In the genomic region with DNA sequence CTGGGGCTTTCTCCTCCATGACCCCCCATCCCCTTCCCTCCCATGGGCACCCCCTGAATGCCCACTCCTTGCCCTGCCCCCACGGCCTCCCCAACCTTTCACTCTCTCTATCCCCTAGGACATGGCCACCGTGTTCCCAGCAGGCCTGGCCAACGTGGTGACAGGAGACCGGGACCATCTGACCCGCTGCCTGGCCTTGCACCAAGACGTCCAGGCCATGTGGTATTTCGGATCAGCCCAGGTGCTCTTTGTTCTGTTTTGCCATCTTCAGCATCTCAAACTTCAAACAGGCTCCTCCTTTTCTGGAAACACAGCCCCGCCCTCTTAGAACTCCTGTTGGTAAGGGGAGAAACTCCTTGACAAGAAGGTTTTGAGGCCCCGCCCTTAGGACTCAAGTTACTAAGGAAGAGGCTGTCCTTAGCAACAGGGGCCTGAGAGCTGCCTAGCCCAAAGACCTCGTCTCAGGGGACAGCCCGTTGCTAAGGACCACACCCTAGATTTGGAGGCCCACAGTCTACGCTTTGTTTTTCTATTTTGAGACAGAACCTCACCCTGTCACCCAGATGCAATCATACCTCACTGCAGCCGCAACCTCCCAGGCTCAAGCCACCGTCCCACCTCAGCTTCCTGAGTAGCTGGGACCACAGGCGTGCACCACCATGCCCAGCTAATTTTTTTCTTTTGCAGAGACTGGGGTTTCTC, we compare ENCODE assay signal across 3 cellular contexts.
TF ChIP-seq lines count a peak whose summit lies in the region.

No MANE protein-coding gene starts in this region.

TF ChIP-seq in SK-N-SH treated with all-trans-retinoic acid at 6 μM for 48 hours, 23 proteins besides CTCF, POLR2A, EP300 and RAD21:
- no peak for TF ChIP-seq ZNF565 (CRISPR knock-in tag; conservative IDR thresholded peaks at IDR 0.05; ENCODE audit: low read depth)
- TF ChIP-seq, protein P1, sequence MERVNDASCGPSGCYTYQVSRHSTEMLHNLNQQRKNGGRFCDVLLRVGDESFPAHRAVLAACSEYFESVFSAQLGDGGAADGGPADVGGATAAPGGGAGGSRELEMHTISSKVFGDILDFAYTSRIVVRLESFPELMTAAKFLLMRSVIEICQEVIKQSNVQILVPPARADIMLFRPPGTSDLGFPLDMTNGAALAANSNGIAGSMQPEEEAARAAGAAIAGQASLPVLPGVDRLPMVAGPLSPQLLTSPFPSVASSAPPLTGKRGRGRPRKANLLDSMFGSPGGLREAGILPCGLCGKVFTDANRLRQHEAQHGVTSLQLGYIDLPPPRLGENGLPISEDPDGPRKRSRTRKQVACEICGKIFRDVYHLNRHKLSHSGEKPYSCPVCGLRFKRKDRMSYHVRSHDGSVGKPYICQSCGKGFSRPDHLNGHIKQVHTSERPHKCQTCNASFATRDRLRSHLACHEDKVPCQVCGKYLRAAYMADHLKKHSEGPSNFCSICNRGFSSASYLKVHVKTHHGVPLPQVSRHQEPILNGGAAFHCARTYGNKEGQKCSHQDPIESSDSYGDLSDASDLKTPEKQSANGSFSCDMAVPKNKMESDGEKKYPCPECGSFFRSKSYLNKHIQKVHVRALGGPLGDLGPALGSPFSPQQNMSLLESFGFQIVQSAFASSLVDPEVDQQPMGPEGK (CRISPR knock-in tag; IDR thresholded peaks at IDR 0.05; ENCODE audit: borderline replicate concordance): no peak

TF ChIP-seq in SK-N-SH, 30 proteins besides CTCF, POLR2A, EP300 and RAD21:
- TF ChIP-seq, protein P2, sequence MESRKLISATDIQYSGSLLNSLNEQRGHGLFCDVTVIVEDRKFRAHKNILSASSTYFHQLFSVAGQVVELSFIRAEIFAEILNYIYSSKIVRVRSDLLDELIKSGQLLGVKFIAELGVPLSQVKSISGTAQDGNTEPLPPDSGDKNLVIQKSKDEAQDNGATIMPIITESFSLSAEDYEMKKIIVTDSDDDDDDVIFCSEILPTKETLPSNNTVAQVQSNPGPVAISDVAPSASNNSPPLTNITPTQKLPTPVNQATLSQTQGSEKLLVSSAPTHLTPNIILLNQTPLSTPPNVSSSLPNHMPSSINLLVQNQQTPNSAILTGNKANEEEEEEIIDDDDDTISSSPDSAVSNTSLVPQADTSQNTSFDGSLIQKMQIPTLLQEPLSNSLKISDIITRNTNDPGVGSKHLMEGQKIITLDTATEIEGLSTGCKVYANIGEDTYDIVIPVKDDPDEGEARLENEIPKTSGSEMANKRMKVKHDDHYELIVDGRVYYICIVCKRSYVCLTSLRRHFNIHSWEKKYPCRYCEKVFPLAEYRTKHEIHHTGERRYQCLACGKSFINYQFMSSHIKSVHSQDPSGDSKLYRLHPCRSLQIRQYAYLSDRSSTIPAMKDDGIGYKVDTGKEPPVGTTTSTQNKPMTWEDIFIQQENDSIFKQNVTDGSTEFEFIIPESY (IDR thresholded peaks at IDR 0.05; ENCODE audit: borderline replicate concordance, low read depth): no peak
- TF ChIP-seq MEF2A (IDR thresholded peaks at IDR 0.05; ENCODE audit: borderline replicate concordance, low read depth) (no peak), YY1 (IDR thresholded peaks at IDR 0.05; ENCODE audit: low read depth) (no peak), ELF1 (IDR thresholded peaks at IDR 0.05) (no peak)
- TF ChIP-seq, protein P3, sequence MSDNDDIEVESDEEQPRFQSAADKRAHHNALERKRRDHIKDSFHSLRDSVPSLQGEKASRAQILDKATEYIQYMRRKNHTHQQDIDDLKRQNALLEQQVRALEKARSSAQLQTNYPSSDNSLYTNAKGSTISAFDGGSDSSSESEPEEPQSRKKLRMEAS (IDR thresholded peaks at IDR 0.05; ENCODE audit: low read depth): no peak
- TF ChIP-seq, protein P4, sequence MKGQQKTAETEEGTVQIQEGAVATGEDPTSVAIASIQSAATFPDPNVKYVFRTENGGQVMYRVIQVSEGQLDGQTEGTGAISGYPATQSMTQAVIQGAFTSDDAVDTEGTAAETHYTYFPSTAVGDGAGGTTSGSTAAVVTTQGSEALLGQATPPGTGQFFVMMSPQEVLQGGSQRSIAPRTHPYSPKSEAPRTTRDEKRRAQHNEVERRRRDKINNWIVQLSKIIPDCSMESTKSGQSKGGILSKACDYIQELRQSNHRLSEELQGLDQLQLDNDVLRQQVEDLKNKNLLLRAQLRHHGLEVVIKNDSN (IDR thresholded peaks at IDR 0.05; ENCODE audit: borderline replicate concordance, low read depth): no peak
TF ChIP-seq in SK-N-SH: peak in this region for 0.

TF ChIP-seq in GM12878, 131 proteins besides CTCF, POLR2A, EP300 and RAD21 (continues in another document):
- TF ChIP-seq TCF12 (IDR thresholded peaks at IDR 0.05; ENCODE audit: low read depth, low read length) (no peak; the same call in 1 of the 2 replicates), RB1 (IDR thresholded peaks at IDR 0.05; ENCODE audit: borderline replicate concordance) (no peak), JUNB (IDR thresholded peaks at IDR 0.05) (peak; percentile 22; the same call in 1 of the 2 replicates), SMARCA5 (IDR thresholded peaks at IDR 0.05) (peak; percentile 65; the same call in 1 of the 2 replicates), MEF2A (IDR thresholded peaks at IDR 0.05; ENCODE audit: insufficient read depth, low read depth, low read length) (peak; percentile 82), NR2F1 (conservative IDR thresholded peaks at IDR 0.05) (0 out of 2 replicates have a peak, but pooled peaks have one; percentile 34), CBFB (IDR thresholded peaks at IDR 0.05; ENCODE audit: low read depth) (peak; percentile 88), PAX5 (IDR thresholded peaks at IDR 0.05; ENCODE audit: borderline replicate concordance, low read depth, low read length) (peak; percentile 45; the same call in 1 of the 2 replicates), SMC3 (IDR thresholded peaks at IDR 0.05; ENCODE audit: borderline replicate concordance, low read length) (no peak), POU2F2 (IDR thresholded peaks at IDR 0.05; ENCODE audit: borderline replicate concordance, low read depth, low read length) (peak; percentile 12; the same call in 1 of the 3 replicates), RUNX3 (IDR thresholded peaks at IDR 0.05; ENCODE audit: low read length) (peak; percentile 93), SPI1 (IDR thresholded peaks at IDR 0.05; ENCODE audit: borderline replicate concordance, insufficient read depth, low read depth, low read length) (peak; percentile 52; the same call in 1 of the 2 replicates), SMAD5 (IDR thresholded peaks at IDR 0.05; ENCODE audit: low read depth) (no peak), POLR2AphosphoS5 (IDR thresholded peaks at IDR 0.05; ENCODE audit: low read length) (no peak), CREM (IDR thresholded peaks at IDR 0.05; ENCODE audit: low read depth) (peak; percentile 75), MEF2B (IDR thresholded peaks at IDR 0.05; ENCODE audit: partially characterized antibody, poor library complexity, severe bottlenecking) (peak; percentile 94), TBL1XR1 (IDR thresholded peaks at IDR 0.05; ENCODE audit: low read depth, low read length) (peak; percentile 20; the same call in 1 of the 2 replicates), POLR2AphosphoS2 (IDR thresholded peaks at IDR 0.05; ENCODE audit: low read depth, low read length) (no peak), EED (IDR thresholded peaks at IDR 0.05; ENCODE audit: low read depth) (peak; percentile 78), RELA (IDR thresholded peaks at IDR 0.05; ENCODE audit: borderline replicate concordance, partially characterized antibody) (no peak), CREB1 (IDR thresholded peaks at IDR 0.05; ENCODE audit: low read depth) (peak; percentile 58; the same call in 1 of the 2 replicates), GATAD2B (conservative IDR thresholded peaks at IDR 0.05; ENCODE audit: low read depth) (0 out of 2 replicates have a peak, but pooled peaks have one; percentile 28), BHLHE40 (IDR thresholded peaks at IDR 0.05; ENCODE audit: borderline replicate concordance in 1 of 2, low read depth in 2 of 2, low read length in 1 of 2) (peak; percentile 32 to 75; a peak in 3 of 4 replicates), ZNF217 (IDR thresholded peaks at IDR 0.05) (peak; percentile 39; the same call in 1 of the 2 replicates), MTA2 (IDR thresholded peaks at IDR 0.05; ENCODE audit: low read depth) (peak; percentile 39; the same call in 1 of the 2 replicates), ZNF384 (IDR thresholded peaks at IDR 0.05; ENCODE audit: borderline replicate concordance, low read depth, low read length) (peak; percentile 15; the same call in 1 of the 2 replicates), ATF7 (IDR thresholded peaks at IDR 0.05; ENCODE audit: low read depth) (peak; percentile 79), NR2C2 (IDR thresholded peaks at IDR 0.05; ENCODE audit: borderline replicate concordance, control insufficient read depth, insufficient read length, low read depth) (no peak), YY1 (IDR thresholded peaks at IDR 0.05; ENCODE audit: low read depth, low read length) (0 out of 2 replicates have a peak, but pooled peaks have one; percentile 27)
- TF ChIP-seq, protein P5, sequence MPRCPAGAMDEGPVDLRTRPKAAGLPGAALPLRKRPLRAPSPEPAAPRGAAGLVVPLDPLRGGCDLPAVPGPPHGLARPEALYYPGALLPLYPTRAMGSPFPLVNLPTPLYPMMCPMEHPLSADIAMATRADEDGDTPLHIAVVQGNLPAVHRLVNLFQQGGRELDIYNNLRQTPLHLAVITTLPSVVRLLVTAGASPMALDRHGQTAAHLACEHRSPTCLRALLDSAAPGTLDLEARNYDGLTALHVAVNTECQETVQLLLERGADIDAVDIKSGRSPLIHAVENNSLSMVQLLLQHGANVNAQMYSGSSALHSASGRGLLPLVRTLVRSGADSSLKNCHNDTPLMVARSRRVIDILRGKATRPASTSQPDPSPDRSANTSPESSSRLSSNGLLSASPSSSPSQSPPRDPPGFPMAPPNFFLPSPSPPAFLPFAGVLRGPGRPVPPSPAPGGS (IDR thresholded peaks at IDR 0.05; ENCODE audit: borderline replicate concordance, insufficient read depth, low read depth, low read length, poor library complexity, severe bottlenecking): no peak
- TF ChIP-seq, protein P6, sequence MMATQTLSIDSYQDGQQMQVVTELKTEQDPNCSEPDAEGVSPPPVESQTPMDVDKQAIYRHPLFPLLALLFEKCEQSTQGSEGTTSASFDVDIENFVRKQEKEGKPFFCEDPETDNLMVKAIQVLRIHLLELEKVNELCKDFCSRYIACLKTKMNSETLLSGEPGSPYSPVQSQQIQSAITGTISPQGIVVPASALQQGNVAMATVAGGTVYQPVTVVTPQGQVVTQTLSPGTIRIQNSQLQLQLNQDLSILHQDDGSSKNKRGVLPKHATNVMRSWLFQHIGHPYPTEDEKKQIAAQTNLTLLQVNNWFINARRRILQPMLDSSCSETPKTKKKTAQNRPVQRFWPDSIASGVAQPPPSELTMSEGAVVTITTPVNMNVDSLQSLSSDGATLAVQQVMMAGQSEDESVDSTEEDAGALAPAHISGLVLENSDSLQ (IDR thresholded peaks at IDR 0.05): peak; percentile 88
- TF ChIP-seq, protein P7, sequence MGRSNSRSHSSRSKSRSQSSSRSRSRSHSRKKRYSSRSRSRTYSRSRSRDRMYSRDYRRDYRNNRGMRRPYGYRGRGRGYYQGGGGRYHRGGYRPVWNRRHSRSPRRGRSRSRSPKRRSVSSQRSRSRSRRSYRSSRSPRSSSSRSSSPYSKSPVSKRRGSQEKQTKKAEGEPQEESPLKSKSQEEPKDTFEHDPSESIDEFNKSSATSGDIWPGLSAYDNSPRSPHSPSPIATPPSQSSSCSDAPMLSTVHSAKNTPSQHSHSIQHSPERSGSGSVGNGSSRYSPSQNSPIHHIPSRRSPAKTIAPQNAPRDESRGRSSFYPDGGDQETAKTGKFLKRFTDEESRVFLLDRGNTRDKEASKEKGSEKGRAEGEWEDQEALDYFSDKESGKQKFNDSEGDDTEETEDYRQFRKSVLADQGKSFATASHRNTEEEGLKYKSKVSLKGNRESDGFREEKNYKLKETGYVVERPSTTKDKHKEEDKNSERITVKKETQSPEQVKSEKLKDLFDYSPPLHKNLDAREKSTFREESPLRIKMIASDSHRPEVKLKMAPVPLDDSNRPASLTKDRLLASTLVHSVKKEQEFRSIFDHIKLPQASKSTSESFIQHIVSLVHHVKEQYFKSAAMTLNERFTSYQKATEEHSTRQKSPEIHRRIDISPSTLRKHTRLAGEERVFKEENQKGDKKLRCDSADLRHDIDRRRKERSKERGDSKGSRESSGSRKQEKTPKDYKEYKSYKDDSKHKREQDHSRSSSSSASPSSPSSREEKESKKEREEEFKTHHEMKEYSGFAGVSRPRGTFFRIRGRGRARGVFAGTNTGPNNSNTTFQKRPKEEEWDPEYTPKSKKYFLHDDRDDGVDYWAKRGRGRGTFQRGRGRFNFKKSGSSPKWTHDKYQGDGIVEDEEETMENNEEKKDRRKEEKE (IDR thresholded peaks at IDR 0.05): no peak
- TF ChIP-seq, protein P8, sequence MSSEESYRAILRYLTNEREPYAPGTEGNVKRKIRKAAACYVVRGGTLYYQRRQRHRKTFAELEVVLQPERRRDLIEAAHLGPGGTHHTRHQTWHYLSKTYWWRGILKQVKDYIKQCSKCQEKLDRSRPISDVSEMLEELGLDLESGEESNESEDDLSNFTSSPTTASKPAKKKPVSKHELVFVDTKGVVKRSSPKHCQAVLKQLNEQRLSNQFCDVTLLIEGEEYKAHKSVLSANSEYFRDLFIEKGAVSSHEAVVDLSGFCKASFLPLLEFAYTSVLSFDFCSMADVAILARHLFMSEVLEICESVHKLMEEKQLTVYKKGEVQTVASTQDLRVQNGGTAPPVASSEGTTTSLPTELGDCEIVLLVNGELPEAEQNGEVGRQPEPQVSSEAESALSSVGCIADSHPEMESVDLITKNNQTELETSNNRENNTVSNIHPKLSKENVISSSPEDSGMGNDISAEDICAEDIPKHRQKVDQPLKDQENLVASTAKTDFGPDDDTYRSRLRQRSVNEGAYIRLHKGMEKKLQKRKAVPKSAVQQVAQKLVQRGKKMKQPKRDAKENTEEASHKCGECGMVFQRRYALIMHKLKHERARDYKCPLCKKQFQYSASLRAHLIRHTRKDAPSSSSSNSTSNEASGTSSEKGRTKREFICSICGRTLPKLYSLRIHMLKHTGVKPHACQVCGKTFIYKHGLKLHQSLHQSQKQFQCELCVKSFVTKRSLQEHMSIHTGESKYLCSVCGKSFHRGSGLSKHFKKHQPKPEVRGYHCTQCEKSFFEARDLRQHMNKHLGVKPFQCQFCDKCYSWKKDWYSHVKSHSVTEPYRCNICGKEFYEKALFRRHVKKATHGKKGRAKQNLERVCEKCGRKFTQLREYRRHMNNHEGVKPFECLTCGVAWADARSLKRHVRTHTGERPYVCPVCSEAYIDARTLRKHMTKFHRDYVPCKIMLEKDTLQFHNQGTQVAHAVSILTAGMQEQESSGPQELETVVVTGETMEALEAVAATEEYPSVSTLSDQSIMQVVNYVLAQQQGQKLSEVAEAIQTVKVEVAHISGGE (CRISPR knock-in tag; IDR thresholded peaks at IDR 0.05): no peak
- TF ChIP-seq, protein P9, sequence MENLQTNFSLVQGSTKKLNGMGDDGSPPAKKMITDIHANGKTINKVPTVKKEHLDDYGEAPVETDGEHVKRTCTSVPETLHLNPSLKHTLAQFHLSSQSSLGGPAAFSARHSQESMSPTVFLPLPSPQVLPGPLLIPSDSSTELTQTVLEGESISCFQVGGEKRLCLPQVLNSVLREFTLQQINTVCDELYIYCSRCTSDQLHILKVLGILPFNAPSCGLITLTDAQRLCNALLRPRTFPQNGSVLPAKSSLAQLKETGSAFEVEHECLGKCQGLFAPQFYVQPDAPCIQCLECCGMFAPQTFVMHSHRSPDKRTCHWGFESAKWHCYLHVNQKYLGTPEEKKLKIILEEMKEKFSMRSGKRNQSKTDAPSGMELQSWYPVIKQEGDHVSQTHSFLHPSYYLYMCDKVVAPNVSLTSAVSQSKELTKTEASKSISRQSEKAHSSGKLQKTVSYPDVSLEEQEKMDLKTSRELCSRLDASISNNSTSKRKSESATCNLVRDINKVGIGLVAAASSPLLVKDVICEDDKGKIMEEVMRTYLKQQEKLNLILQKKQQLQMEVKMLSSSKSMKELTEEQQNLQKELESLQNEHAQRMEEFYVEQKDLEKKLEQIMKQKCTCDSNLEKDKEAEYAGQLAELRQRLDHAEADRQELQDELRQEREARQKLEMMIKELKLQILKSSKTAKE (IDR thresholded peaks at IDR 0.05; ENCODE audit: low read depth, poor library complexity, severe bottlenecking): peak; percentile 61
